In genomic region chr14:101050901-101051490, GRCh38 we compare ENCODE assay signal across 26 cellular contexts.
"Had no signal": no experiment of that assay in that cellular context is flagged by ENCODE, and none has a peak within 500 bp of the region (broad histone marks: within the 10 kb centered on the region; RNA-seq: fewer than 3 reads in every experiment).

No MANE protein-coding gene starts in this region.

- DNase-seq: naive thymus-derived CD4-positive, alpha-beta T cell; natural killer cell; nucleus accumbens; ovary; right cardiac atrium; right lobe of liver; sigmoid colon; small intestine; stimulated activated CD4-positive, alpha-beta T cell treated with anti-CD3 and anti-CD28 coated beads, Interleukin-15, amount 100 ng/mL, for 24 hours; stimulated activated CD4-positive, alpha-beta T cell treated with anti-CD3 and anti-CD28 coated beads, Interleukin-2, amount 100 ng/mL, for 24 hours; stimulated activated CD4-positive, alpha-beta T cell treated with anti-CD3 and anti-CD28 coated beads, Interleukin-2, amount 100 ng/mL, for 48 hours; stimulated activated CD4-positive, alpha-beta T cell treated with anti-CD3 and anti-CD28 coated beads, Interleukin-4, amount 100 ng/mL, for 24 hours; stimulated activated naive B cell treated with anti-CD40 and anti-IgM and Interleukin-4, amounts not matched to agents 10 μg/mL and 1 μg/mL and 100 μg/mL, for 72 hours; stimulated activated naive CD4-positive, alpha-beta T cell treated with Interleukin-2 at 50 U/mL for 16 hours; stomach; thyroid gland; trophoblast cell; upper lobe of left lung had no signal

- H3K9ac ChIP-seq: neural progenitor cell, parathyroid adenoma had no signal

- H3K27ac ChIP-seq: neural progenitor cell, neutrophil, ovary, parathyroid adenoma, psoas muscle, right lobe of liver, sigmoid colon, stomach, thoracic aorta, thyroid gland, tibial nerve, upper lobe of left lung, vagina had no signal

- H3K4me3 ChIP-seq: neural progenitor cell, ovary, psoas muscle, right lobe of liver, sigmoid colon, stomach, thoracic aorta, thyroid gland, tibial nerve, upper lobe of left lung, vagina had no signal

- H2AFZ ChIP-seq: neural progenitor cell, parathyroid adenoma had no signal

- ATAC-seq: naive thymus-derived CD4-positive, alpha-beta T cell; natural killer cell; psoas muscle; right cardiac atrium; right lobe of liver; stimulated activated effector memory CD8-positive, alpha-beta T cell treated with anti-CD3 and anti-CD28 coated beads, Interleukin-12 subunit alpha, Interleukin-12 subunit beta, amount 100 ng/mL, for 72 hours; stimulated activated naive B cell treated with anti-CD40 and anti-IgM and Interleukin-4, amounts not matched to agents 10 μg/mL and 1 μg/mL and 100 μg/mL, for 72 hours had no signal

- H3K4me2 ChIP-seq: neural progenitor cell had no signal

- H3K27me3 ChIP-seq: neural progenitor cell, neutrophil, ovary, right lobe of liver, sigmoid colon, stomach, thyroid gland, tibial nerve, upper lobe of left lung, vagina had no signal

- H3K36me3 ChIP-seq: neural progenitor cell, neutrophil, ovary, right lobe of liver, sigmoid colon, thoracic aorta, thyroid gland, upper lobe of left lung, vagina had no signal

- H3K4me1 ChIP-seq: neural progenitor cell, parathyroid adenoma, psoas muscle, right lobe of liver, sigmoid colon, stomach, thyroid gland, tibial nerve, upper lobe of left lung, vagina had no signal

- H3K9me3 ChIP-seq: neutrophil, psoas muscle, right lobe of liver, sigmoid colon, stomach, thoracic aorta, thyroid gland, tibial nerve, upper lobe of left lung, vagina had no signal
